29 cellular contexts compared by ENCODE assay signal in the genomic region with DNA sequence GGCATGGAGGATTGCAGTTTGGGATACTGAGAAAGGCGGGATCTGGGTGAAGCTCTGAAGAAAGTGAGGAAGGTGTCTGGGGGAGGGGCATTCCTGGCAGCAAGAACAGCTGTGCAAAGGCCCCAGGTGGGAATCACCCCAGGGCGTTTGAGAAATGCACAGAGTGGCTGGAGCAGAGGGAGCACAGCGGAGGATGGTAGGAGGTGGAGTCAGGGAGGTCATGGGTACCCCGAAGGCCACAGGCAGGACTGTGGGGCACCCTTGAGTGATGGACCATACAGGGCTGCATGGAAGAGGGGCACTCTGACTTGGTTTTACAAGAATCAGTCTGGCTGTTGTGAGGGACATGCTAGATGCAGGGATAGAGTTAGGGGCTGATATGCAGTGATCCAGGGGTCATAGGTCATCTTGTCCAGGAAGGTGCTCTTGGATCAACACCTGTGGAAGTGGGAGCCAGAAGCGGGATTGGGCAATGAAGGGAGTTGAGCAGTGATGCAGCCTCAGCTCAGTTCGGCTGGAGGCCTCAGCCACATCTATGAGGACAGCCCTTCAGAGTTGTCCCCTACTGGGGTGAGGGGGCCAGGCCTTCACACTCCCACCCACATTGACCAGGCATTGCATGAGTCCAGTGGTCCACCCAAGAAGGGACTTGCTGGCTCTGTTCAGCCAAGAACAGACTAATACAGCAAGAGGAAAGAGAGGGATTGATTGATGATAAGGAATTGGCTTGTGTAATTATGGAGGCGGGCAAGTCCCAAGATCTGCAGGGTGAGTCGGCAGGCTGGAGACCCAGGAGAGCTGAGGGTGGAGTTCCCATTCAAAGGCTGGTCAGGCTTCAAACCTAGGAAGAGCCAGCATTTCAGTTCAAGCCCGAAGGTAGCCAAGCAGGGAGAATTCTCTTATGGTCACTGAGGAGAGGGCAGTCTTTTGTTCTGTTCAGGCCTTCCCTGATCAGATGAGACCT. TPM values are rescaled to one million over a fixed set of nuclear protein-coding genes. Genes with fewer than 3 reads are reported as not detected.
DNase-seq lines count a peak whose midpoint lies in the region; ATAC-seq, FAIRE-seq and TF ChIP-seq lines count a peak whose summit lies in the region.
"Had no signal": no experiment of that assay in that cellular context is flagged by ENCODE, and none has a peak within 500 bp of the region (broad histone marks: within the 10 kb centered on the region; RNA-seq: fewer than 3 reads in every experiment).

No MANE protein-coding gene starts in this region.

- H3K4me3 Mint-ChIP-seq in activated CD8-positive, alpha-beta memory T cell treated with anti-CD3 and anti-CD28 coated beads, Interleukin-2, amount 10 ng/mL, durations not matched to agents 7 days and 5 days, result no peak overlapping the region
- peak overlapping the region; percentile 16 for H3K4me3 Mint-ChIP-seq in endothelial cell (ENCODE audit: unreplicated experiment)
- no peak overlapping the region for H3K4me3 Mint-ChIP-seq in neural crest cell
- H3K4me3 Mint-ChIP-seq: activated CD4-positive, alpha-beta memory T cell treated with anti-CD3 and anti-CD28 coated beads for 36 hours; CD4-positive, alpha-beta T cell; stimulated activated memory B cell treated with anti-CD40 and anti-IgM and Interleukin-4, amounts not matched to agents 10 μg/mL and 1 μg/mL and 100 μg/mL, for 72 hours had no signal

- H3K4me1 Mint-ChIP-seq in activated CD8-positive, alpha-beta memory T cell treated with anti-CD3 and anti-CD28 coated beads, Interleukin-2, amount 10 ng/mL, durations not matched to agents 7 days and 5 days, result peaks cover 3% of the 10 kb centered on the region
- H3K4me1 Mint-ChIP-seq in endothelial cell (ENCODE audit: unreplicated experiment), result peaks cover 22% of the 10 kb centered on the region
- peaks cover 6% of the 10 kb centered on the region for H3K4me1 Mint-ChIP-seq in neural crest cell
- H3K4me1 Mint-ChIP-seq: stimulated activated memory B cell treated with anti-CD40 and anti-IgM and Interleukin-4, amounts not matched to agents 10 μg/mL and 1 μg/mL and 100 μg/mL, for 72 hours had no signal

- no peak for TF ChIP-seq CTCF in endothelial cell (IDR thresholded peaks at IDR 0.05; ENCODE audit: unreplicated experiment)
- TF ChIP-seq CTCF in neural crest cell (conservative IDR thresholded peaks at IDR 0.05), result no peak
- no peak for TF ChIP-seq CTCF in pancreas (IDR thresholded peaks at IDR 0.05)

- 81 to 84% methylated on average over 9 of the region's 9 CpGs for WGBS in pancreas, 2 donors

- H3K4me3 ChIP-seq in pancreas, result no peak overlapping the region
- H3K4me3 ChIP-seq: lung had no signal

- H3K27ac ChIP-seq in substantia nigra (ENCODE audit: low read depth, low read length, poor library complexity, severe bottlenecking) (peak overlapping the region; percentile 99), pancreas (no peak overlapping the region)
- H3K27ac ChIP-seq: 22Rv1, brain microvascular endothelial cell had no signal

- no peaks in the 10 kb centered on the region for H3K9me3 ChIP-seq in pancreas

- DNase-seq in activated CD8-positive, alpha-beta memory T cell treated with anti-CD3 and anti-CD28 coated beads, Interleukin-2, amount 50 U/mL, for 48 hours, result peak; percentile 33
- DNase-seq in activated CD8-positive, alpha-beta memory T cell treated with anti-CD3 and anti-CD28 coated beads, Interleukin-2, amount 10 ng/mL, durations not matched to agents 7 days and 5 days, result no peak
- DNase-seq in endothelial cell (ENCODE audit: low spot score) (no peak), neural crest cell (ENCODE audit: low read depth, low spot score) (no peak), substantia nigra (lab: John Stamatoyannopoulos, UW) (no peak), pancreas (no peak), iPS-NIHi7 (ENCODE audit: extremely low spot score) (no peak)
- DNase-seq: activated CD4-positive, alpha-beta memory T cell treated with anti-CD3 and anti-CD28 coated beads for 36 hours; activated gamma-delta T cell; brain microvascular endothelial cell; CD4-positive, alpha-beta T cell; DMS79; effector CD8-positive, alpha-beta T cell; GF-D8; KG1; kidney; NCI-H146; NCI-H2171; NCI-H510A treated with DMSO at 0.1 percent for 48 hours; NK-92 treated with Interleukin-12 subunit alpha and Interleukin-12 subunit beta, amount 100 ng/mL, for 24 hours; SHP77 treated with DMSO at 0.1 percent for 48 hours; stimulated activated CD4-positive, alpha-beta T cell treated with anti-CD3 and anti-CD28 coated beads, Interleukin-2, amount 100 ng/mL, for 48 hours had no signal

- no peaks in the 10 kb centered on the region for H3K27me3 ChIP-seq in pancreas
- H3K27me3 ChIP-seq: brain microvascular endothelial cell had no signal

- no peaks in the 10 kb centered on the region for H3K4me1 ChIP-seq in pancreas

- H3K36me3 ChIP-seq in pancreas, result no peaks in the 10 kb centered on the region
- H3K36me3 ChIP-seq: brain microvascular endothelial cell had no signal

- H3K27me3 Mint-ChIP-seq in activated CD8-positive, alpha-beta memory T cell treated with anti-CD3 and anti-CD28 coated beads, Interleukin-2, amount 10 ng/mL, durations not matched to agents 7 days and 5 days, result no peaks in the 10 kb centered on the region
- peaks cover 10% of the 10 kb centered on the region for H3K27me3 Mint-ChIP-seq in endothelial cell (ENCODE audit: unreplicated experiment)
- H3K27me3 Mint-ChIP-seq in neural crest cell (ENCODE audit: low read depth), result no peaks in the 10 kb centered on the region
- H3K27me3 Mint-ChIP-seq: activated CD4-positive, alpha-beta memory T cell treated with anti-CD3 and anti-CD28 coated beads for 36 hours; CD4-positive, alpha-beta T cell had no signal

- no peaks in the 10 kb centered on the region for H3K9me3 Mint-ChIP-seq in activated CD8-positive, alpha-beta memory T cell treated with anti-CD3 and anti-CD28 coated beads, Interleukin-2, amount 10 ng/mL, durations not matched to agents 7 days and 5 days (ENCODE audit: low read depth)
- H3K9me3 Mint-ChIP-seq in endothelial cell (ENCODE audit: unreplicated experiment) (no peaks in the 10 kb centered on the region), neural crest cell (no peaks in the 10 kb centered on the region)
- H3K9me3 Mint-ChIP-seq: activated CD4-positive, alpha-beta memory T cell treated with anti-CD3 and anti-CD28 coated beads for 36 hours; CD4-positive, alpha-beta T cell; stimulated activated memory B cell treated with anti-CD40 and anti-IgM and Interleukin-4, amounts not matched to agents 10 μg/mL and 1 μg/mL and 100 μg/mL, for 72 hours had no signal

- H3K27ac Mint-ChIP-seq in activated CD8-positive, alpha-beta memory T cell treated with anti-CD3 and anti-CD28 coated beads, Interleukin-2, amount 10 ng/mL, durations not matched to agents 7 days and 5 days, result no peak overlapping the region
- H3K27ac Mint-ChIP-seq in endothelial cell (ENCODE audit: unreplicated experiment) (no peak overlapping the region), neural crest cell (ENCODE audit: unreplicated experiment) (peak overlapping the region; percentile 8)
- H3K27ac Mint-ChIP-seq: activated CD4-positive, alpha-beta memory T cell treated with anti-CD3 and anti-CD28 coated beads for 36 hours; CD4-positive, alpha-beta T cell; stimulated activated memory B cell treated with anti-CD40 and anti-IgM and Interleukin-4, amounts not matched to agents 10 μg/mL and 1 μg/mL and 100 μg/mL, for 72 hours had no signal

- CTCF ChIA-PET in activated CD8-positive, alpha-beta memory T cell treated with anti-CD3 and anti-CD28 coated beads, Interleukin-2, amount 10 ng/mL, durations not matched to agents 7 days and 5 days (lab: Charles Lee), result interaction anchor here (0.6 to 2.5 kb wide), 4 partner anchors 7 to 93 kb away, joined by 3 to 12 read pairs (median 4); no protein-coding TSS in a partner anchor

- no peaks in the 10 kb centered on the region for H3K36me3 Mint-ChIP-seq in activated CD8-positive, alpha-beta memory T cell treated with anti-CD3 and anti-CD28 coated beads, Interleukin-2, amount 10 ng/mL, durations not matched to agents 7 days and 5 days
- peaks cover 47% of the 10 kb centered on the region for H3K36me3 Mint-ChIP-seq in endothelial cell (ENCODE audit: low read depth, unreplicated experiment)
- H3K36me3 Mint-ChIP-seq in neural crest cell (ENCODE audit: low read depth), result no peaks in the 10 kb centered on the region
- H3K36me3 Mint-ChIP-seq: activated CD4-positive, alpha-beta memory T cell treated with anti-CD3 and anti-CD28 coated beads for 36 hours; stimulated activated memory B cell treated with anti-CD40 and anti-IgM and Interleukin-4, amounts not matched to agents 10 μg/mL and 1 μg/mL and 100 μg/mL, for 72 hours had no signal

- ATAC-seq in activated CD8-positive, alpha-beta memory T cell treated with anti-CD3 and anti-CD28 coated beads, Interleukin-2, amount 10 ng/mL, durations not matched to agents 7 days and 5 days, result no peak
- ATAC-seq in pancreas (no peak), HG02571 (IDR thresholded peaks at IDR 0.05; ENCODE audit: unreplicated experiment) (no peak)
- ATAC-seq: esophagus mucosa; stimulated activated memory B cell treated with anti-CD40 and anti-IgM and Interleukin-4, amounts not matched to agents 10 μg/mL and 1 μg/mL and 100 μg/mL, for 72 hours had no signal

- intact Hi-C loops in pancreas (cut with DNase I), result loop anchor here in 1 of 3 donors (5.0 to 10.0 kb wide), 2 partner anchors 88 to 265 kb away; no protein-coding TSS in a partner anchor

- no peak for FAIRE-seq in pancreas (lab: Jason Lieb, UNC)
- FAIRE-seq: frontal cortex, kidney had no signal

RNA-seq across cellular contexts. Expression of a gene that starts 48.7 kb away (rescaled TPM):
- 1 to 10 TPM; 2.5 to 4.2 TPM for total RNA-seq in activated CD8-positive, alpha-beta memory T cell treated with anti-CD3 and anti-CD28 coated beads, Interleukin-2, amount 10 ng/mL, durations not matched to agents 7 days and 5 days
- total RNA-seq in endothelial cell (ENCODE audit: unreplicated experiment), result 195 TPM
- total RNA-seq in neural crest cell, result 11.5 and 12.3 TPM in 2 replicates
- total RNA-seq in pancreas, result 10 to 100 TPM; 10.9 to 49.2 (median 13.5) TPM
- 10 to 100 TPM; 20.2 to 28.6 TPM for polyA plus RNA-seq in pancreas
- total RNA-seq: H4 had no signal
